In genomic region chr20:46688151-46689081, GRCh38 we compare ENCODE assay signal across 1 cellular context.
TF ChIP-seq lines count a peak whose summit lies in the region.

No MANE protein-coding gene starts in this region.

TF ChIP-seq in H1, 55 proteins besides CTCF, POLR2A, EP300 and RAD21:
- TF ChIP-seq TAF1 (IDR thresholded peaks at IDR 0.05; ENCODE audit: low read depth, low read length) (no peak), E2F6 (IDR thresholded peaks at IDR 0.05) (no peak), KDM1A (IDR thresholded peaks at IDR 0.05; ENCODE audit: borderline replicate concordance, low read length) (peak; percentile 96), MAX (IDR thresholded peaks at IDR 0.05) (peak; percentile 48), BCL11A (IDR thresholded peaks at IDR 0.05; ENCODE audit: low read depth in 2 of 2, low read length in 2 of 2) (no peak), YY1 (IDR thresholded peaks at IDR 0.05; ENCODE audit: low read depth, low read length) (no peak), SIRT6 (IDR thresholded peaks at IDR 0.05; ENCODE audit: low read length) (no peak), TEAD4 (IDR thresholded peaks at IDR 0.05; ENCODE audit: low read depth, low read length) (no peak), SP1 (IDR thresholded peaks at IDR 0.05; ENCODE audit: low read depth, low read length) (no peak), SAP30 (IDR thresholded peaks at IDR 0.05; ENCODE audit: insufficient read depth, insufficient replicate concordance, low read length) (peak; percentile 31), SUZ12 (IDR thresholded peaks at IDR 0.05; ENCODE audit: low read length) (no peak), USF2 (IDR thresholded peaks at IDR 0.05; ENCODE audit: low read length) (0 out of 2 replicates have a peak, but pooled peaks have one; percentile 4), RNF2 (IDR thresholded peaks at IDR 0.05; ENCODE audit: borderline replicate concordance, low read depth, low read length, missing control alignments, poor library complexity, severe bottlenecking) (no peak), POU5F1 (IDR thresholded peaks at IDR 0.05; ENCODE audit: low read depth, low read length) (no peak), CEBPB (IDR thresholded peaks at IDR 0.05; ENCODE audit: low read depth, low read length) (no peak), GTF2F1 (IDR thresholded peaks at IDR 0.05; ENCODE audit: borderline replicate concordance, low read depth, low read length) (no peak), EGR1 (IDR thresholded peaks at IDR 0.05; ENCODE audit: borderline replicate concordance, low read depth, low read length) (no peak; the same call in 1 of the 2 replicates), CHD1 (IDR thresholded peaks at IDR 0.05; ENCODE audit: low read depth, low read length) (no peak), HDAC2 (IDR thresholded peaks at IDR 0.05; ENCODE audit: borderline replicate concordance in 1 of 2, low read depth in 2 of 2, low read length in 2 of 2) (peak in 1 of 2 experiments; percentile 31; a peak in 1 of 4 replicates), HDAC6 (IDR thresholded peaks at IDR 0.05; ENCODE audit: low read depth, low read length) (no peak), SP2 (IDR thresholded peaks at IDR 0.05; ENCODE audit: low read length) (no peak), TAF7 (optimal IDR thresholded peaks at IDR 0.05; ENCODE audit: borderline replicate concordance, low read depth, low read length) (no peak), NANOG (IDR thresholded peaks at IDR 0.05; ENCODE audit: insufficient read depth, low read depth, low read length, poor library complexity, severe bottlenecking) (no peak)
TF ChIP-seq in H1: peak in this region for 5.
